8 cellular contexts compared by ENCODE assay signal in genomic region chr2:179861777-179862117, GRCh38. TPM values are rescaled to one million over a fixed set of nuclear protein-coding genes. Genes with fewer than 3 reads are reported as not detected.
DNase-seq lines count a peak whose midpoint lies in the region; ATAC-seq and TF ChIP-seq lines count a peak whose summit lies in the region.

No MANE protein-coding gene starts in this region.

- BruUV-seq in IMR-90 (replicated peaks; lab: Mats Ljungman, UMichigan): no TSS peak

- dilution Hi-C loops in IMR-90 (cut with HindIII; ENCODE audit: low sequenced_read_pairs, unreplicated experiment): no loop called here

- H4K91ac ChIP-seq in IMR-90 (ENCODE audit: insufficient read depth, low read depth, low read length): no peak overlapping the region

- peak overlapping the region; percentile 80 for H2AFZ ChIP-seq in IMR-90 (replicated peaks; ENCODE audit: low read length, poor library complexity)
- no peak overlapping the region for H2AFZ ChIP-seq in neural cell (ENCODE audit: low read depth, low read length)

- no peak overlapping the region for H2AK9ac ChIP-seq in IMR-90 (replicated peaks; ENCODE audit: low read depth, low read length, poor library complexity)

- no peak overlapping the region for H2BK15ac ChIP-seq in IMR-90 (ENCODE audit: low read depth, low read length)

- H3K4me3 ChIP-seq in IMR-90 (ENCODE audit: insufficient read depth, low read depth, low read length) (peak overlapping the region; percentile 43), neural cell (ENCODE audit: low read length) (peak overlapping the region; percentile 76)

- TF ChIP-seq CTCF in IMR-90 (conservative IDR thresholded peaks at IDR 0.05; ENCODE audit: low read depth, low read length) (no peak), neural cell (IDR thresholded peaks at IDR 0.05; ENCODE audit: poor library complexity, severe bottlenecking) (no peak)

- CTCF ChIA-PET in IMR-90 (lab: Yijun Ruan, JAX): no interaction called here

- no peak overlapping the region for H3K14ac ChIP-seq in IMR-90 (replicated peaks; ENCODE audit: low read depth, low read length)

- no peaks in the 10 kb centered on the region for H3K9me1 ChIP-seq in IMR-90 (ENCODE audit: insufficient read depth, low read length)

- H3K27me3 ChIP-seq in IMR-90 (ENCODE audit: control insufficient read depth, insufficient read depth, low read length): peaks cover 48% of the 10 kb centered on the region
- H3K27me3 ChIP-seq in neural cell (ENCODE audit: insufficient read depth, low read depth, low read length): peaks cover 49% of the 10 kb centered on the region

- H3K56ac ChIP-seq in IMR-90 (ENCODE audit: extremely low read depth, insufficient read depth, low read length): no peak overlapping the region

- H3K4me1 ChIP-seq in IMR-90 (ENCODE audit: control insufficient read depth, insufficient read depth, low read length): peaks cover 2% of the 10 kb centered on the region; the same call in 1 of the 2 replicates

- intact Hi-C loops in IMR-90 (cut with micrococcal nuclease): no loop called here

- H2BK120ac ChIP-seq in IMR-90 (ENCODE audit: low read depth, low read length): no peak overlapping the region

- H3K18ac ChIP-seq in IMR-90 (ENCODE audit: low read depth, low read length): no peak overlapping the region

- H3K36me3 ChIP-seq in IMR-90 (ENCODE audit: control insufficient read depth, insufficient read depth, low read length) (no peaks in the 10 kb centered on the region), neural cell (ENCODE audit: insufficient read depth, low read length) (no peaks in the 10 kb centered on the region)

- no peak overlapping the region for H3K23ac ChIP-seq in IMR-90 (ENCODE audit: low read depth, low read length)

- H3K9ac ChIP-seq in IMR-90 (ENCODE audit: low read depth, low read length) (no peak overlapping the region), neural cell (ENCODE audit: low read length) (peak overlapping the region; percentile 43)

- H3K4me2 ChIP-seq in IMR-90 (ENCODE audit: low read depth, low read length) (peak overlapping the region; percentile 74), neural cell (ENCODE audit: low read length) (peak overlapping the region; percentile 68)

- no peaks in the 10 kb centered on the region for H3K79me1 ChIP-seq in IMR-90 (ENCODE audit: low read depth in 1 of 2, low read length in 2 of 2)

- TF ChIP-seq POLR2A in IMR-90 (IDR thresholded peaks at IDR 0.05; ENCODE audit: low read depth, low read length): no peak

- 0% methylated on average over 1 of the region's 16 CpGs; no CpG with 5 or more reads in 1 of the 2 experiments for WGBS in IMR-90 (ENCODE audit: extremely low coverage in 2 of 2, insufficient read length in 1 of 2), 2 experiments

- in situ Hi-C loops in IMR-90 (cut with MboI; ENCODE audit: low sequenced_read_pairs): no loop called here

- H4K8ac ChIP-seq in IMR-90 (ENCODE audit: low read depth in 2 of 2, low read length in 2 of 2): no peak overlapping the region

- no peak overlapping the region for H3K4ac ChIP-seq in IMR-90 (ENCODE audit: low read depth, low read length)

- no peaks in the 10 kb centered on the region for H3K9me2 ChIP-seq in neural cell (ENCODE audit: insufficient read depth, low read length)

- H4K20me1 ChIP-seq in IMR-90 (ENCODE audit: insufficient read depth, low read length): no peaks in the 10 kb centered on the region
- H4K20me1 ChIP-seq in neural cell (ENCODE audit: insufficient read depth): no peaks in the 10 kb centered on the region

- no peaks in the 10 kb centered on the region for H3K79me2 ChIP-seq in neural cell (replicated peaks; ENCODE audit: insufficient read depth, low read length)

- no peak for TF ChIP-seq EP300 in neural cell (conservative IDR thresholded peaks at IDR 0.05; ENCODE audit: poor library complexity, severe bottlenecking)

- no peak overlapping the region for H4K5ac ChIP-seq in IMR-90 (ENCODE audit: low read depth, low read length)

- TF ChIP-seq RAD21 in IMR-90 (IDR thresholded peaks at IDR 0.05; ENCODE audit: low read length) (no peak), neural cell (conservative IDR thresholded peaks at IDR 0.05) (no peak)

- DNase-seq in NCI-H146 (lab: John Stamatoyannopoulos, UW) (peak; percentile 31), NCI-H146 treated with DMSO at 0.1 percent for 48 hours (lab: John Stamatoyannopoulos, UW; ENCODE audit: unreplicated experiment) (no peak), IMR-90 (peak; percentile 5), dedifferentiated amniotic fluid mesenchymal stem cell (ENCODE audit: extremely low spot score) (peak; percentile 20), NCI-H1105 (lab: John Stamatoyannopoulos, UW) (no peak)
- DNase-seq in stimulated activated CD4-positive, alpha-beta T cell treated with anti-CD3 and anti-CD28 coated beads, Interleukin-2, amount 100 ng/mL, for 24 hours: no peak

- ATAC-seq in IMR-90 (ENCODE audit: low read depth) (peak; percentile 63), HG03342 (IDR thresholded peaks at IDR 0.05; ENCODE audit: unreplicated experiment) (no peak)

- no peak overlapping the region for H2BK5ac ChIP-seq in IMR-90 (ENCODE audit: low read depth, low read length, poor library complexity, severe bottlenecking)

- no peak overlapping the region for H2AK5ac ChIP-seq in IMR-90 (ENCODE audit: low read depth, low read length)

- H3K9me3 ChIP-seq in IMR-90 (ENCODE audit: control insufficient read depth, insufficient read depth, low read length) (no peaks in the 10 kb centered on the region; the same call in 1 of the 2 replicates), neural cell (ENCODE audit: low read length) (no peaks in the 10 kb centered on the region)

- no peak overlapping the region for H2BK20ac ChIP-seq in IMR-90 (ENCODE audit: low read depth, low read length)

- H3K27ac ChIP-seq in IMR-90 (ENCODE audit: insufficient read depth, low read length): no peak overlapping the region
- no peak overlapping the region for H3K27ac ChIP-seq in neural cell (ENCODE audit: low read length)

- H3F3A ChIP-seq in neural cell (ENCODE audit: insufficient read depth, low read length, poor library complexity, severe bottlenecking): no peaks in the 10 kb centered on the region

- POLR2A ChIA-PET in IMR-90 (lab: Charles Lee; ENCODE audit: unreplicated experiment): no interaction called here

TF ChIP-seq in IMR-90, 13 proteins besides CTCF, POLR2A, EP300 and RAD21:
- TF ChIP-seq ELK1 (IDR thresholded peaks at IDR 0.05; ENCODE audit: borderline replicate concordance, low read depth, low read length) (no peak), CHD1 (IDR thresholded peaks at IDR 0.05; ENCODE audit: low read depth, low read length) (no peak), MXI1 (IDR thresholded peaks at IDR 0.05; ENCODE audit: borderline replicate concordance, low read depth, low read length) (no peak), RFX5 (IDR thresholded peaks at IDR 0.05; ENCODE audit: low read depth, low read length) (no peak), FOS (IDR thresholded peaks at IDR 0.05; ENCODE audit: low read depth, low read length) (no peak), SMC3 (IDR thresholded peaks at IDR 0.05; ENCODE audit: low read depth, low read length) (no peak), MAFK (IDR thresholded peaks at IDR 0.05; ENCODE audit: low read depth, low read length) (no peak), BHLHE40 (IDR thresholded peaks at IDR 0.05; ENCODE audit: low read depth, low read length) (no peak), RCOR1 (IDR thresholded peaks at IDR 0.05; ENCODE audit: insufficient replicate concordance, low read length) (no peak)

TF ChIP-seq in neural cell, 6 proteins besides CTCF, POLR2A, EP300 and RAD21:
- TF ChIP-seq REST (IDR thresholded peaks at IDR 0.05; ENCODE audit: borderline replicate concordance) (no peak), EZH2 (IDR thresholded peaks at IDR 0.05; ENCODE audit: borderline replicate concordance, insufficient read depth, low read length, poor library complexity, severe bottlenecking) (no peak), TAF1 (IDR thresholded peaks at IDR 0.05; ENCODE audit: low read depth) (no peak), MXI1 (conservative IDR thresholded peaks at IDR 0.05; ENCODE audit: poor library complexity, severe bottlenecking) (no peak), POLR2AphosphoS5 (IDR thresholded peaks at IDR 0.05) (no peak), SMC3 (conservative IDR thresholded peaks at IDR 0.05; ENCODE audit: poor library complexity) (no peak)

RNA-seq across cellular contexts. Expression of gene ZNF385B, which starts 0.3 kb away (rescaled TPM):
- under 0.01 TPM in 1 of 2 replicates, not detected in the other for total RNA-seq in IMR-90 (2012; rRNA removed)
- 0.03 TPM in 1 of 2 replicates, not detected in the other for polyA plus RNA-seq in IMR-90 (2012; rRNA removed)
- not detected in 2 replicates for polyA plus RNA-seq in IMR-90 (2012; cell fraction: cytosol; rRNA removed)
- 0.06 TPM in 1 of 2 replicates, not detected in the other for polyA plus RNA-seq in IMR-90 (2012; cell fraction: nucleus; rRNA removed; ENCODE audit: low replicate concordance)
- 0.30 and 0.31 TPM in 2 replicates for polyA plus RNA-seq in neural cell
- 1.0 and 3.2 TPM in 2 replicates for polyA minus RNA-seq in neural cell

Comparison
In these comparisons a context has a peak if more than half of its experiments do, and no peak if none do; other contexts are left out.
1. DNase-seq: peak in NCI-H146 (single experiment), IMR-90 (single experiment) and dedifferentiated amniotic fluid mesenchymal stem cell (single experiment); none in NCI-H146 treated with DMSO at 0.1 percent for 48 hours (single experiment), stimulated activated CD4-positive, alpha-beta T cell treated with anti-CD3 and anti-CD28 coated beads, Interleukin-2, amount 100 ng/mL, for 24 hours (0 of 2) and NCI-H1105 (single experiment).